ENCODE assay signal across 10 cellular contexts in genomic region chr10:42428534-42428933, GRCh38.
DNase-seq lines count a peak whose midpoint lies in the region; ATAC-seq and TF ChIP-seq lines count a peak whose summit lies in the region.
"Had no signal": no experiment of that assay in that cellular context is flagged by ENCODE, and none has a peak within 500 bp of the region (broad histone marks: within the 10 kb centered on the region; RNA-seq: fewer than 3 reads in every experiment).

No MANE protein-coding gene starts in this region.

- BruUV-seq in MCF 10A (replicated peaks; lab: Mats Ljungman, UMichigan), result no TSS peak

- H3K4me3 Mint-ChIP-seq in MCF 10A (ENCODE audit: unreplicated experiment), result no peak overlapping the region
- H3K4me3 Mint-ChIP-seq in stimulated activated naive CD8-positive, alpha-beta T cell treated with anti-CD3 and anti-CD28 coated beads, Interleukin-15, amount 100 ng/mL, for 72 hours, result no peak overlapping the region

- H3K27ac Mint-ChIP-seq in MCF 10A (ENCODE audit: low read depth, unreplicated experiment), result no peak overlapping the region
- no peak overlapping the region for H3K27ac Mint-ChIP-seq in stimulated activated naive CD8-positive, alpha-beta T cell treated with anti-CD3 and anti-CD28 coated beads, Interleukin-15, amount 100 ng/mL, for 72 hours

- POLR2A ChIA-PET in MCF 10A (lab: Yijun Ruan, JAX), result interaction anchor here (1.3 kb wide), 1 partner anchor 60 kb away, joined by 4 read pairs; no protein-coding TSS in a partner anchor

- H3F3A ChIP-seq in OCI-LY1 (ENCODE audit: insufficient read depth, low read length), result no peaks in the 10 kb centered on the region

- no peak overlapping the region for H3K27ac ChIP-seq in breast epithelium
- H3K27ac ChIP-seq in OCI-LY1 (ENCODE audit: low read depth, low read length, poor library complexity, severe bottlenecking), result no peak overlapping the region
- H3K27ac ChIP-seq in esophagus muscularis mucosa (replicated peaks in 1 of 4), result no peak overlapping the region
- no peak overlapping the region for H3K27ac ChIP-seq in upper lobe of right lung
- H3K27ac ChIP-seq: neutrophil had no signal

- TF ChIP-seq CTCF in MCF 10A (IDR thresholded peaks at IDR 0.05; ENCODE audit: unreplicated experiment), result peak; percentile 29
- no peak for TF ChIP-seq CTCF in breast epithelium (IDR thresholded peaks at IDR 0.05)
- peak; percentile 50 for TF ChIP-seq CTCF in OCI-LY1 (IDR thresholded peaks at IDR 0.05; ENCODE audit: low read length)
- TF ChIP-seq CTCF in esophagus muscularis mucosa (IDR thresholded peaks at IDR 0.05), result peak in 2 of 3 experiments; percentile 27 to 30
- peak; percentile 47 for TF ChIP-seq CTCF in upper lobe of right lung (IDR thresholded peaks at IDR 0.05)

- peaks cover 16% of the 10 kb centered on the region for H3K9me3 Mint-ChIP-seq in MCF 10A (ENCODE audit: unreplicated experiment)
- H3K9me3 Mint-ChIP-seq in stimulated activated naive CD8-positive, alpha-beta T cell treated with anti-CD3 and anti-CD28 coated beads, Interleukin-15, amount 100 ng/mL, for 72 hours, result peaks cover 0 to 7% of the 10 kb centered on the region in 2 donors

- H4K20me1 ChIP-seq in OCI-LY1 (ENCODE audit: insufficient read depth, low read length), result no peaks in the 10 kb centered on the region

- no peaks in the 10 kb centered on the region for H3K4me1 Mint-ChIP-seq in MCF 10A (ENCODE audit: insufficient read depth, unreplicated experiment)
- H3K4me1 Mint-ChIP-seq in stimulated activated naive CD8-positive, alpha-beta T cell treated with anti-CD3 and anti-CD28 coated beads, Interleukin-15, amount 100 ng/mL, for 72 hours, result no peaks in the 10 kb centered on the region

- DNase-seq in MCF 10A (ENCODE audit: unreplicated experiment) (peak; percentile 8), breast epithelium (ENCODE audit: low spot score in 2 of 2) (no peak), esophagus muscularis mucosa (ENCODE audit: extremely low spot score) (no peak), upper lobe of right lung (no peak), retina (no peak), epidermal melanocyte (ENCODE audit: insufficient read length, low spot score) (no peak)
- DNase-seq in stimulated activated naive CD8-positive, alpha-beta T cell treated with anti-CD3 and anti-CD28 coated beads, Interleukin-15, amount 100 ng/mL, for 72 hours, result no peak

- no peaks in the 10 kb centered on the region for H3K36me3 Mint-ChIP-seq in MCF 10A (ENCODE audit: insufficient read depth, unreplicated experiment)

- CTCF ChIA-PET in MCF 10A (lab: Yijun Ruan, JAX), result interaction anchor here (0.6 to 2.4 kb wide), 15 partner anchors 15 to 1307 kb away, joined by 3 to 10 read pairs (median 3); no protein-coding TSS in a partner anchor

- H3K9me3 ChIP-seq in breast epithelium (no peaks in the 10 kb centered on the region), OCI-LY1 (ENCODE audit: low read length) (no peaks in the 10 kb centered on the region), esophagus muscularis mucosa (no peaks in the 10 kb centered on the region), upper lobe of right lung (no peaks in the 10 kb centered on the region)
- H3K9me3 ChIP-seq: neutrophil had no signal

- H3K4me3 ChIP-seq in breast epithelium, result no peak overlapping the region
- H3K4me3 ChIP-seq in OCI-LY1 (ENCODE audit: low read depth, low read length, poor library complexity, severe bottlenecking), result no peak overlapping the region
- H3K4me3 ChIP-seq in esophagus muscularis mucosa, result no peak overlapping the region
- no peak overlapping the region for H3K4me3 ChIP-seq in upper lobe of right lung

- H3K4me1 ChIP-seq in breast epithelium, result no peaks in the 10 kb centered on the region
- H3K4me1 ChIP-seq in OCI-LY1 (ENCODE audit: insufficient read depth, low read length, severe bottlenecking), result no peaks in the 10 kb centered on the region
- H3K4me1 ChIP-seq in esophagus muscularis mucosa, result no peaks in the 10 kb centered on the region
- H3K4me1 ChIP-seq in upper lobe of right lung, result no peaks in the 10 kb centered on the region

- no peaks in the 10 kb centered on the region for H3K79me2 ChIP-seq in OCI-LY1 (ENCODE audit: insufficient read depth, low read length)

- TF ChIP-seq POLR2A in breast epithelium (IDR thresholded peaks at IDR 0.05) (no peak), esophagus muscularis mucosa (IDR thresholded peaks at IDR 0.05; ENCODE audit: low read depth) (no peak)

- H2AFZ ChIP-seq in OCI-LY1 (ENCODE audit: low read length), result no peak overlapping the region

- no peaks in the 10 kb centered on the region for H3K9me2 ChIP-seq in OCI-LY1 (ENCODE audit: low read depth, low read length)

- intact Hi-C loops in MCF 10A (cut with micrococcal nuclease), result no loop called here
- intact Hi-C loops in breast epithelium (cut with DNase I; ENCODE audit: low total_unique reads), result no loop called here
- intact Hi-C loops in esophagus muscularis mucosa (cut with DNase I), result no loop called here
- intact Hi-C loops in upper lobe of right lung (cut with DNase I), result no loop called here

- H3K9ac ChIP-seq in OCI-LY1 (ENCODE audit: low read length), result no peak overlapping the region

- no peaks in the 10 kb centered on the region for H3K27me3 ChIP-seq in breast epithelium
- no peaks in the 10 kb centered on the region for H3K27me3 ChIP-seq in OCI-LY1 (ENCODE audit: insufficient read depth, low read length)
- peaks cover 0 to 3% (median 0%) of the 10 kb centered on the region in 4 donors for H3K27me3 ChIP-seq in esophagus muscularis mucosa
- no peaks in the 10 kb centered on the region for H3K27me3 ChIP-seq in upper lobe of right lung
- H3K27me3 ChIP-seq: neutrophil had no signal

- H3K4me2 ChIP-seq in OCI-LY1 (ENCODE audit: low read length), result no peak overlapping the region

- no peak for ATAC-seq in upper lobe of right lung
- no peak for ATAC-seq in stimulated activated naive CD8-positive, alpha-beta T cell treated with anti-CD3 and anti-CD28 coated beads, Interleukin-15, amount 100 ng/mL, for 72 hours
- ATAC-seq: esophagus mucosa had no signal

- TF ChIP-seq EP300 in esophagus muscularis mucosa (IDR thresholded peaks at IDR 0.05), result no peak

- no peaks in the 10 kb centered on the region for H3K36me3 ChIP-seq in breast epithelium
- H3K36me3 ChIP-seq in OCI-LY1 (ENCODE audit: insufficient read depth, low read length), result no peaks in the 10 kb centered on the region
- no peaks in the 10 kb centered on the region for H3K36me3 ChIP-seq in esophagus muscularis mucosa
- H3K36me3 ChIP-seq in upper lobe of right lung, result no peaks in the 10 kb centered on the region
- H3K36me3 ChIP-seq: neutrophil had no signal

- H3K27me3 Mint-ChIP-seq in MCF 10A (ENCODE audit: insufficient read depth, unreplicated experiment), result no peaks in the 10 kb centered on the region
- peaks cover 8% of the 10 kb centered on the region for H3K27me3 Mint-ChIP-seq in stimulated activated naive CD8-positive, alpha-beta T cell treated with anti-CD3 and anti-CD28 coated beads, Interleukin-15, amount 100 ng/mL, for 72 hours

- WGBS in esophagus muscularis mucosa, result 95% methylated on average over 1 of the region's 1 CpG

Comparison
In these comparisons a context has a peak if more than half of its experiments do, and no peak if none do; other contexts are left out.
1. CTCF ChIP-seq: peak in MCF 10A (single experiment), OCI-LY1 (single experiment), esophagus muscularis mucosa (2 of 3) and upper lobe of right lung (single experiment); none in breast epithelium (0 of 3).